In the genomic region with DNA sequence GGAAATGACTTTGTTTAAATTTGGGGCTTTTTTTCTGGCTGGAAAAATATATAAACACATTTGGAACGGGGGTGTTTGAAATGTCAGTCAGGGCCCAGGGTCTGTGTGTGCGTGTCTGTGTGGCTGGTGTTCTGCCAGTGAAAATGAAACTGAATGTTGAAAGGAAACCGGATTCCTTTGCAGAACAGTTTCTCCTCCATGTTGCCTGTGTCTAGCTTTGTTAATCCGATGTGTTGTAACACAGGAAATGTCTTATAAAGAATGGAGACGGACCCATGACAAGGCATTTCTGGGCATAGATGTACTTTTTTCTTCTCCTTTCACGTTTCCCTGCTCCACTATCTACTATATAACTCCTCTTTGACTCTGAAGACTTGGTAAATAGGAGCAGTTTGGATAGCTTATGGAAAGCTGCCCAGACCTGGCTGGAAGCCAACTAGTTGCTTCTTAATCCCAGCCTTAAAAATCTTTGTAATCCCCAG, we compare ENCODE assay signal across 8 cellular contexts. TPM values are rescaled to one million over a fixed set of nuclear protein-coding genes. Genes with fewer than 3 reads are reported as not detected.
DNase-seq lines count a peak whose midpoint lies in the region; ATAC-seq and TF ChIP-seq lines count a peak whose summit lies in the region.

No MANE protein-coding gene starts in this region.

- H3K4me2 ChIP-seq in IMR-90 (ENCODE audit: low read depth, low read length), result peak overlapping the region; percentile 75

- H2BK120ac ChIP-seq in IMR-90 (ENCODE audit: low read depth, low read length), result peak overlapping the region; percentile 96

- H4K8ac ChIP-seq in IMR-90 (ENCODE audit: low read depth in 2 of 2, low read length in 2 of 2), result peak overlapping the region; percentile 57 to 96

- H2BK20ac ChIP-seq in IMR-90 (ENCODE audit: low read depth, low read length), result peak overlapping the region; percentile 96

- H4K5ac ChIP-seq in IMR-90 (ENCODE audit: low read depth, low read length), result peak overlapping the region; percentile 99

- H3K36me3 Mint-ChIP-seq in nephron progenitor cell (ENCODE audit: low read depth), result no peaks in the 10 kb centered on the region

- peak overlapping the region; percentile 87 for H3K14ac ChIP-seq in IMR-90 (replicated peaks; ENCODE audit: low read depth, low read length)

- peak overlapping the region; percentile 94 for H3K18ac ChIP-seq in IMR-90 (ENCODE audit: low read depth, low read length)

- no TSS peak for BruUV-seq in IMR-90 (replicated peaks; lab: Mats Ljungman, UMichigan)

- peak overlapping the region; percentile 76 for H2AK5ac ChIP-seq in IMR-90 (ENCODE audit: low read depth, low read length)

- TF ChIP-seq CTCF in IMR-90 (conservative IDR thresholded peaks at IDR 0.05; ENCODE audit: low read depth, low read length) (no peak), nephron progenitor cell (IDR thresholded peaks at IDR 0.05) (no peak)

- intact Hi-C loops in IMR-90 (cut with micrococcal nuclease), result no loop called here

- H3K4me1 ChIP-seq in IMR-90 (ENCODE audit: control insufficient read depth, insufficient read depth, low read length) (peaks cover 23% of the 10 kb centered on the region), mucosa of stomach (ENCODE audit: control insufficient read depth, insufficient read depth, low read length) (peaks cover 55% of the 10 kb centered on the region)

- H3K27ac ChIP-seq in IMR-90 (ENCODE audit: insufficient read depth, low read length), result peak overlapping the region; percentile 98
- H3K27ac ChIP-seq in substantia nigra (ENCODE audit: low read depth, low read length, poor library complexity, severe bottlenecking), result peak overlapping the region; percentile 32

- H3K23ac ChIP-seq in IMR-90 (ENCODE audit: low read depth, low read length), result peak overlapping the region; percentile 89

- WGBS in IMR-90 (ENCODE audit: extremely low coverage in 2 of 2, insufficient read length in 1 of 2), 2 experiments, result no CpG with 5 or more reads among the region's 6 CpGs

- H3K27me3 Mint-ChIP-seq in nephron progenitor cell (ENCODE audit: low read depth, poor library complexity), result peaks cover 73% of the 10 kb centered on the region

- H3K27ac Mint-ChIP-seq in nephron progenitor cell, result no peak overlapping the region

- dilution Hi-C loops in IMR-90 (cut with HindIII; ENCODE audit: low sequenced_read_pairs, unreplicated experiment), result no loop called here

- H2AK9ac ChIP-seq in IMR-90 (replicated peaks; ENCODE audit: low read depth, low read length, poor library complexity), result no peak overlapping the region

- H4K91ac ChIP-seq in IMR-90 (ENCODE audit: insufficient read depth, low read depth, low read length), result peak overlapping the region; percentile 93

- DNase-seq in D341Med (ENCODE audit: low spot score) (peak; percentile 44), IMR-90 (peak; percentile 98), dedifferentiated amniotic fluid mesenchymal stem cell (ENCODE audit: extremely low spot score) (peak; percentile 91), substantia nigra (lab: John Stamatoyannopoulos, UW) (peak in 11 of 49 donors; percentile 2 to 42 (median 13)), nephron progenitor cell (no peak)

- peaks cover 8 to 20% of the 10 kb centered on the region in 2 experiments for H3K79me1 ChIP-seq in IMR-90 (ENCODE audit: low read depth in 1 of 2, low read length in 2 of 2)

- peak overlapping the region; percentile 50; the same call in 1 of the 2 replicates for H3K9ac ChIP-seq in IMR-90 (ENCODE audit: low read depth, low read length)
- peak overlapping the region; percentile 63 for H3K9ac ChIP-seq in mucosa of stomach (ENCODE audit: low read length)

- ATAC-seq in GM19468 (IDR thresholded peaks at IDR 0.05; ENCODE audit: extremely low read depth, unreplicated experiment) (peak; percentile 27), IMR-90 (ENCODE audit: low read depth) (peak; percentile 33)
- ATAC-seq in activated CD4-positive, CD25-positive, alpha-beta regulatory T cell treated with anti-CD3 and anti-CD28 coated beads, Interleukin-2, amount 50 U/mL, for 24 hours, result peak; percentile 78

- H3K56ac ChIP-seq in IMR-90 (ENCODE audit: extremely low read depth, insufficient read depth, low read length), result peak overlapping the region; percentile 97

- no peaks in the 10 kb centered on the region for H3K27me3 ChIP-seq in IMR-90 (ENCODE audit: control insufficient read depth, insufficient read depth, low read length)
- H3K27me3 ChIP-seq in mucosa of stomach (ENCODE audit: control insufficient read depth, insufficient read depth, low read length), result no peaks in the 10 kb centered on the region

- no peak for TF ChIP-seq POLR2A in IMR-90 (IDR thresholded peaks at IDR 0.05; ENCODE audit: low read depth, low read length)

- H3K36me3 ChIP-seq in IMR-90 (ENCODE audit: control insufficient read depth, insufficient read depth, low read length) (no peaks in the 10 kb centered on the region), mucosa of stomach (ENCODE audit: control insufficient read depth, insufficient read depth, low read length) (no peaks in the 10 kb centered on the region)

- peaks cover 7% of the 10 kb centered on the region for H3K4me1 Mint-ChIP-seq in nephron progenitor cell

- peak overlapping the region; percentile 91; the same call in 2 of the 3 replicates for H2BK15ac ChIP-seq in IMR-90 (ENCODE audit: low read depth, low read length)

- H2BK5ac ChIP-seq in IMR-90 (ENCODE audit: low read depth, low read length, poor library complexity, severe bottlenecking), result peak overlapping the region; percentile 99

- H3K9me3 Mint-ChIP-seq in nephron progenitor cell, result no peaks in the 10 kb centered on the region

- H2AFZ ChIP-seq in IMR-90 (replicated peaks; ENCODE audit: low read length, poor library complexity), result peak overlapping the region; percentile 39

- in situ Hi-C loops in IMR-90 (cut with MboI; ENCODE audit: low sequenced_read_pairs), result no loop called here

- no peaks in the 10 kb centered on the region for H3K9me3 ChIP-seq in IMR-90 (ENCODE audit: control insufficient read depth, insufficient read depth, low read length)
- no peaks in the 10 kb centered on the region for H3K9me3 ChIP-seq in mucosa of stomach (ENCODE audit: control insufficient read depth, low read length)

- no peak overlapping the region for H3K4me3 Mint-ChIP-seq in nephron progenitor cell

- H3K4me3 ChIP-seq in IMR-90 (ENCODE audit: insufficient read depth, low read depth, low read length) (peak overlapping the region; percentile 14; the same call in 1 of the 2 replicates), mucosa of stomach (ENCODE audit: low read length) (no peak overlapping the region)

- H3K9me1 ChIP-seq in IMR-90 (ENCODE audit: insufficient read depth, low read length), result peaks cover 13% of the 10 kb centered on the region

- no peak for TF ChIP-seq RAD21 in IMR-90 (IDR thresholded peaks at IDR 0.05; ENCODE audit: low read length)

- H3K4ac ChIP-seq in IMR-90 (ENCODE audit: low read depth, low read length), result peak overlapping the region; percentile 92

- POLR2A ChIA-PET in IMR-90 (lab: Charles Lee; ENCODE audit: unreplicated experiment), result no interaction called here

- CTCF ChIA-PET in IMR-90 (lab: Yijun Ruan, JAX), result interaction anchor here (1.2 to 1.3 kb wide), 2 partner anchors 26 to 68 kb away, joined by 4 to 5 read pairs; no protein-coding TSS in a partner anchor

- peaks cover 8% of the 10 kb centered on the region; the same call in 1 of the 2 replicates for H4K20me1 ChIP-seq in IMR-90 (ENCODE audit: insufficient read depth, low read length)

TF ChIP-seq in IMR-90, 13 proteins besides CTCF, POLR2A, EP300 and RAD21:
- TF ChIP-seq BHLHE40 (IDR thresholded peaks at IDR 0.05; ENCODE audit: low read depth, low read length), result peak; percentile 7; the same call in 1 of the 2 replicates
- 0 out of 2 replicates have a peak, but pooled peaks have one; percentile 34 for TF ChIP-seq MAFK (IDR thresholded peaks at IDR 0.05; ENCODE audit: low read depth, low read length)
- peak; percentile 81 for TF ChIP-seq CEBPB (IDR thresholded peaks at IDR 0.05; ENCODE audit: low read depth, low read length)
- TF ChIP-seq NFE2L2 (IDR thresholded peaks at IDR 0.05; ENCODE audit: low read depth, low read length), result peak; percentile 92
- TF ChIP-seq, protein P1, sequence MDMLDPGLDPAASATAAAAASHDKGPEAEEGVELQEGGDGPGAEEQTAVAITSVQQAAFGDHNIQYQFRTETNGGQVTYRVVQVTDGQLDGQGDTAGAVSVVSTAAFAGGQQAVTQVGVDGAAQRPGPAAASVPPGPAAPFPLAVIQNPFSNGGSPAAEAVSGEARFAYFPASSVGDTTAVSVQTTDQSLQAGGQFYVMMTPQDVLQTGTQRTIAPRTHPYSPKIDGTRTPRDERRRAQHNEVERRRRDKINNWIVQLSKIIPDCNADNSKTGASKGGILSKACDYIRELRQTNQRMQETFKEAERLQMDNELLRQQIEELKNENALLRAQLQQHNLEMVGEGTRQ (IDR thresholded peaks at IDR 0.05; ENCODE audit: low read depth, low read length), result no peak
- 0 out of 2 replicates have a peak, but pooled peaks have one; percentile 49 for TF ChIP-seq MXI1 (IDR thresholded peaks at IDR 0.05; ENCODE audit: borderline replicate concordance, low read depth, low read length)

RNA-seq across cellular contexts. Expression of a gene that starts 2.8 kb away (rescaled TPM):
- total RNA-seq in IMR-90 (2012; rRNA removed), result 39.2 and 40.3 TPM in 2 replicates
- 21.2 and 22.1 TPM in 2 replicates for polyA plus RNA-seq in IMR-90 (2012; rRNA removed)
- 18.5 and 19.9 TPM in 2 replicates for polyA plus RNA-seq in IMR-90 (2012; cell fraction: cytosol; rRNA removed)
- 7.4 and 18.0 TPM in 2 replicates for polyA plus RNA-seq in IMR-90 (2012; cell fraction: nucleus; rRNA removed; ENCODE audit: low replicate concordance)

RNA-seq across cellular contexts. Expression of a gene that starts 50.4 kb away (rescaled TPM):
- total RNA-seq in IMR-90 (2012; rRNA removed), result 40.9 and 78.3 TPM in 2 replicates
- 17.9 and 21.7 TPM in 2 replicates for polyA plus RNA-seq in IMR-90 (2012; rRNA removed)
- 7.2 and 12.0 TPM in 2 replicates for polyA plus RNA-seq in IMR-90 (2012; cell fraction: cytosol; rRNA removed)
- polyA plus RNA-seq in IMR-90 (2012; cell fraction: nucleus; rRNA removed; ENCODE audit: low replicate concordance), result 2.2 and 9.9 TPM in 2 replicates

Comparison
In these comparisons a context has a peak if more than half of its experiments do, and no peak if none do; other contexts are left out.
1. ATAC-seq: peak in every context shown above with its lines; median percentile 78 in activated CD4-positive, CD25-positive, alpha-beta regulatory T cell treated with anti-CD3 and anti-CD28 coated beads, Interleukin-2, amount 50 U/mL, for 24 hours; 33 in IMR-90; 27 in GM19468.